14 cellular contexts compared by ENCODE assay signal in the genomic region with DNA sequence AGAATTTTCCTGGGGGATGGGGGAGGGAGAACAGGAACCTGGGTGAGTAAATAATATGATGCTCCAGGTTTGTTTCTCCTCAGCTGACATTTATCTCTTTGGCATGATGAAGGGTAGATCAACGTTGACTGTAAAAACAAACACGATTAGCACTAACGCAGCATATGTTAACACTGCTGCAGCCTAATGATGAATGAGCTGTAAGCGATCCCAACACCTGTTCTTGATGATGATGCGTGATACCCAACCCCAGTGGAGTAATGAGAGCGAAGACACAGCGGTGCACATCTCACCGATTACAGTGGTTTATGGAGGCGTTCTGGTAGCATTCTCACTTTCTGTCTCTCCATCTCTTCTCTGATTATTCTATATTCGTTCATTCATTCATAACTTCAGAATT.
"Had no signal": no experiment of that assay in that cellular context is flagged by ENCODE, and none has a peak within 500 bp of the region (broad histone marks: within the 10 kb centered on the region; RNA-seq: fewer than 3 reads in every experiment).

No MANE protein-coding gene starts in this region.

- H3K27ac Mint-ChIP-seq: activated naive CD4-positive, alpha-beta T cell treated with anti-CD3 and anti-CD28 coated beads, Interleukin-2, amount 50 U/mL, for 24 hours; memory B cell; nephron progenitor cell; type B pancreatic cell had no signal

- H3K9me3 Mint-ChIP-seq: activated naive CD4-positive, alpha-beta T cell treated with anti-CD3 and anti-CD28 coated beads, Interleukin-2, amount 50 U/mL, for 24 hours; nephron progenitor cell had no signal

- H3K36me3 Mint-ChIP-seq: activated naive CD4-positive, alpha-beta T cell treated with anti-CD3 and anti-CD28 coated beads, Interleukin-2, amount 50 U/mL, for 24 hours; memory B cell had no signal

- ATAC-seq: gastroesophageal sphincter, right lobe of liver had no signal

- H3K4me1 Mint-ChIP-seq: activated naive CD4-positive, alpha-beta T cell treated with anti-CD3 and anti-CD28 coated beads, Interleukin-2, amount 50 U/mL, for 24 hours; memory B cell had no signal

- H3K4me3 Mint-ChIP-seq: activated naive CD4-positive, alpha-beta T cell treated with anti-CD3 and anti-CD28 coated beads, Interleukin-2, amount 50 U/mL, for 24 hours; memory B cell; nephron progenitor cell; type B pancreatic cell had no signal

- H3K27me3 Mint-ChIP-seq: activated naive CD4-positive, alpha-beta T cell treated with anti-CD3 and anti-CD28 coated beads, Interleukin-2, amount 50 U/mL, for 24 hours; memory B cell; type B pancreatic cell had no signal

- DNase-seq: activated CD4-positive, alpha-beta T cell treated with anti-CD3 and anti-CD28 coated beads, Interleukin-2, amount 50 U/mL, for 1 hour; central memory CD4-positive, alpha-beta T cell; cortex of kidney; effector CD8-positive, alpha-beta T cell; islet precursor cell; left ventricle myocardium inferior; nephron progenitor cell; right lobe of liver; stimulated activated CD4-positive, alpha-beta T cell treated with anti-CD3 and anti-CD28 coated beads, Interleukin-2, amount 100 ng/mL, for 48 hours; stimulated activated naive CD4-positive, alpha-beta T cell treated with Interleukin-2 at 50 U/mL for 16 hours had no signal
